10 cellular contexts compared by ENCODE assay signal in genomic region chr18:805755-806110, GRCh38. TPM values are rescaled to one million over a fixed set of nuclear protein-coding genes. Genes with fewer than 3 reads are reported as not detected.
DNase-seq lines count a peak whose midpoint lies in the region; ATAC-seq and TF ChIP-seq lines count a peak whose summit lies in the region.
"Had no signal": no experiment of that assay in that cellular context is flagged by ENCODE, and none has a peak within 500 bp of the region (broad histone marks: within the 10 kb centered on the region; RNA-seq: fewer than 3 reads in every experiment).

No MANE protein-coding gene starts in this region.

- POLR2A ChIA-PET in CD8-positive, alpha-beta T cell (lab: Charles Lee): interaction anchor here (0.6 to 1.7 kb wide), 3 partner anchors 12 to 138 kb away, joined by 4 to 6 read pairs (median 4); no protein-coding TSS in a partner anchor

- ATAC-seq in CD8-positive, alpha-beta T cell: no peak
- ATAC-seq in GM19351 (IDR thresholded peaks at IDR 0.05; ENCODE audit: unreplicated experiment) (peak; percentile 24), HG03175 (IDR thresholded peaks at IDR 0.05; ENCODE audit: unreplicated experiment) (peak; percentile 33)

- no peaks in the 10 kb centered on the region for H3K9me3 Mint-ChIP-seq in CD8-positive, alpha-beta T cell

- DNase-seq in CD8-positive, alpha-beta T cell: no peak
- DNase-seq in colonic mucosa (no peak), HK-2 (ENCODE audit: unreplicated experiment) (no peak), NCI-H82 treated with DMSO at 0.1 percent for 48 hours (lab: John Stamatoyannopoulos, UW; ENCODE audit: unreplicated experiment) (no peak), AG20443 (ENCODE audit: low spot score) (no peak), NCI-H1417 treated with DMSO at 0.1 percent for 48 hours (lab: John Stamatoyannopoulos, UW) (no peak)
- DNase-seq: activated CD4-positive, alpha-beta T cell treated with anti-CD3 and anti-CD28 coated beads for 1 hour; NCI-H1105 had no signal

- no peaks in the 10 kb centered on the region for H3K27me3 ChIP-seq in CD8-positive, alpha-beta T cell (ENCODE audit: insufficient read depth, low read length)
- no peaks in the 10 kb centered on the region for H3K27me3 ChIP-seq in colonic mucosa

- H3K27me3 Mint-ChIP-seq in CD8-positive, alpha-beta T cell (ENCODE audit: low read depth): no peaks in the 10 kb centered on the region

- peaks cover 72% of the 10 kb centered on the region for H3K4me1 Mint-ChIP-seq in CD8-positive, alpha-beta T cell (ENCODE audit: low read depth)

- no peaks in the 10 kb centered on the region for H3K9me3 ChIP-seq in CD8-positive, alpha-beta T cell (ENCODE audit: low read length)
- no peaks in the 10 kb centered on the region for H3K9me3 ChIP-seq in colonic mucosa

- H3K4me1 ChIP-seq in CD8-positive, alpha-beta T cell (ENCODE audit: insufficient read depth, low read length): peaks cover 60% of the 10 kb centered on the region
- peaks cover 17% of the 10 kb centered on the region for H3K4me1 ChIP-seq in colonic mucosa

- no peak overlapping the region for H3K9ac ChIP-seq in colonic mucosa (ENCODE audit: low read depth in 2 of 2, low read length in 2 of 2)

- peak overlapping the region; percentile 76 for H3K4me3 Mint-ChIP-seq in CD8-positive, alpha-beta T cell

- CTCF ChIA-PET in CD8-positive, alpha-beta T cell (lab: Charles Lee): interaction anchor here (1.4 to 2.0 kb wide), 2 partner anchors 24 to 34 kb away, joined by 4 to 6 read pairs; no protein-coding TSS in a partner anchor

- no peaks in the 10 kb centered on the region for H3K36me3 Mint-ChIP-seq in CD8-positive, alpha-beta T cell

- H3K36me3 ChIP-seq in CD8-positive, alpha-beta T cell (ENCODE audit: insufficient read depth, low read length): no peaks in the 10 kb centered on the region
- H3K36me3 ChIP-seq in colonic mucosa: no peaks in the 10 kb centered on the region

- intact Hi-C loops in CD8-positive, alpha-beta T cell (cut with DNase I, micrococcal nuclease): loop anchor here in 1 of 2 experiments (2.0 kb wide), 1 partner anchor 17 kb away; no protein-coding TSS in a partner anchor
- intact Hi-C loops in colonic mucosa (cut with DNase I): no loop called here

- peak overlapping the region; percentile 9 for H3K4me3 ChIP-seq in CD8-positive, alpha-beta T cell (ENCODE audit: low read depth, low read length)
- no peak overlapping the region for H3K4me3 ChIP-seq in colonic mucosa

- peak overlapping the region; percentile 45 for H3K27ac Mint-ChIP-seq in CD8-positive, alpha-beta T cell

- no peak overlapping the region for H3K27ac ChIP-seq in CD8-positive, alpha-beta T cell (ENCODE audit: low read depth, low read length)
- H3K27ac ChIP-seq in colonic mucosa: peak overlapping the region; percentile 42

- no peak for TF ChIP-seq CTCF in CD8-positive, alpha-beta T cell (IDR thresholded peaks at IDR 0.05)
- no peak for TF ChIP-seq CTCF in colonic mucosa (IDR thresholded peaks at IDR 0.05)

RNA-seq across cellular contexts. Expression of gene YES1, which starts 6.3 kb away (rescaled TPM):
- total RNA-seq in CD8-positive, alpha-beta T cell: 10 to 100 TPM; 35.1 to 38.0 TPM
- total RNA-seq in colonic mucosa: 10 to 100 TPM; 56.3 to 83.4 TPM
